ENCODE assay signal across 8 cellular contexts in the genomic region with DNA sequence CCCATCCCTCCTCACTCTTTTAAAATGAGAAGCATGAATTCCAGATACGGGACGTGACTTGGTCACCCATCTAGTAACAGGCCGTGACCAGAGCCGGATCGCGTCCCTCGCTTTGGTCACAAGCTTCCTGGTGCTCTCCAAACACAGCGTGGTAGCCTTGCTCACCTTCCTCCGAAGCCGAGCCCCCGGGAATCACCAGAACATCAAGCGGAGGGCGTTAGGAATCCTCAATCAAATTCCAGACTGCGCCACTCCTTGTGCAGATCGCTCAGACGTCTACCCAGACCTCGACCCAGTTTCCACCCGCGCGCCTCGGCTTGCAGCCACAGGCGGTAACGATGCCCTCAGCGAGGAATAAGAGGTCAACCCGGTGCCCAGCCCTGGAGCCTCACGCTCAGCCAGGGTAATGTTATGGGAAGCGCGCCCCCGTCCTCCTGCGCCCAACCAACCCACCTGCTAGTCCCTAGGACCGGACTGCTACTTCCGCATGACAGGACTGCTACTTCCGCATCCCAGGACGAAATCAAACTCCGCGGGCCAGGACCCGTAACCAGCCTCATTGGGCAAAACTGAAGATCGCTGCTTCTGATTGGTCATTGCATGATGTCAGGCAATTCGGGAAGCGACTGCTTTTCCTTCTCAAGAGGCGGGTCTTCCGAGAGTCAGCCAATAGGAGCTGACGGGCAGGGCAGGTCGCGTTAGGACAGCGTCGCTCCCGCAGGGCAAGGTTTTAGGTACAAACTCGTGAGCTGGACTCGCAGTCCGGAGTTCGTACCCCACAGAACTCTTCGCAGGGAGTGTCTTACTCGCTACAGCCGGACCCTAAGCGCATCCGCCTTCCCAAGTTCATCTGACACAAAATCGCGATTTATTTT. TPM values are rescaled to one million over a fixed set of nuclear protein-coding genes. Genes with fewer than 3 reads are reported as not detected.
DNase-seq lines count a peak whose midpoint lies in the region; ATAC-seq, FAIRE-seq and TF ChIP-seq lines count a peak whose summit lies in the region.

A gene (minus strand): TSS at position 501 of the 875 bp plus-strand sequence. CDS start 1,212 bp downstream, outside the sequence.

- DNase-seq in Caco-2 (peak; percentile 97 to 99), HTR-8/SVneo (ENCODE audit: insufficient read length, low spot score) (peak; percentile 98), NOMO-1 treated with DMSO at 0.1 percent for 48 hours (lab: John Stamatoyannopoulos, UW; ENCODE audit: unreplicated experiment) (peak; percentile 99), H1 (ENCODE audit: low read depth in 1 of 2, low spot score in 2 of 2) (peak; percentile 89 to 97), memory B cell (ENCODE audit: low spot score in 2 of 2) (peak; percentile 81 to 90)
- peak; percentile 87 for DNase-seq in stimulated activated CD8-positive, alpha-beta memory T cell treated with anti-CD3 and anti-CD28 coated beads, Interleukin-12 subunit alpha, Interleukin-12 subunit beta, amount 100 ng/mL, for 1 hour (ENCODE audit: low read depth)

- POLR2A ChIA-PET in Caco-2 (lab: Charles Lee) (interaction anchor here (0.5 to 4.7 kb wide), 9 partner anchors 9 to 752 kb away, joined by 3 to 64 read pairs (median 5); a partner anchor contains a TSS), H1 (lab: Charles Lee; ENCODE audit: partially characterized antibody) (interaction anchor here (0.7 to 11.1 kb wide), 14 partner anchors 9 to 753 kb away, joined by 3 to 115 read pairs (median 4); a partner anchor contains a TSS)
- POLR2A ChIA-PET in activated CD8-positive, alpha-beta memory T cell treated with anti-CD3 and anti-CD28 coated beads for 36 hours (lab: Charles Lee): interaction anchor here (3.9 kb wide), 1 partner anchor 39 kb away, joined by 39 read pairs; a partner anchor contains a TSS

- H3K4me2 ChIP-seq in H1 (ENCODE audit: insufficient read depth in 1 of 2, low read depth in 2 of 2, low read length in 2 of 2): peak within 1 kb of the TSS; percentile 86 to 95

- H3K4me1 Mint-ChIP-seq in Caco-2 (ENCODE audit: low read depth, unreplicated experiment) (peaks cover 23% of the 10 kb centered on the region), memory B cell (peaks cover 27% of the 10 kb centered on the region)

- peak; percentile 98 for ATAC-seq in GM21381 (IDR thresholded peaks at IDR 0.05; ENCODE audit: unreplicated experiment)
- ATAC-seq in memory B cell (ENCODE audit: low read depth): peak; percentile 94

- H3K27me3 ChIP-seq in Caco-2 (replicated peaks; ENCODE audit: control insufficient read depth, insufficient read depth, low read length): no peaks in the 10 kb centered on the region
- H3K27me3 ChIP-seq in H1 (replicated peaks in 1 of 4; ENCODE audit: control insufficient read depth in 3 of 4, extremely low read depth in 1 of 4, insufficient read depth in 3 of 4, low read length in 3 of 4): no peaks in the 10 kb centered on the region

- no peak within 1 kb of the TSS for H2BK120ac ChIP-seq in H1 (replicated peaks; ENCODE audit: low read depth, low read length)

- TF ChIP-seq RAD21 in H1 (IDR thresholded peaks at IDR 0.05 in 1 of 2, conservative IDR thresholded peaks at IDR 0.05 in 1 of 2; ENCODE audit: low read depth in 2 of 2, low read length in 2 of 2): no peak

- H3K4me3 ChIP-seq in Caco-2 (ENCODE audit: low read depth, low read length) (peak within 1 kb of the TSS; percentile 71), H1 (ENCODE audit: extremely low read depth in 1 of 4, insufficient read depth in 2 of 4, low read depth in 3 of 4, low read length in 4 of 4) (peak within 1 kb of the TSS; percentile 70 to 97 (median 82))

- H3K27ac Mint-ChIP-seq in Caco-2 (ENCODE audit: unreplicated experiment): peak within 1 kb of the TSS; percentile 98
- peak within 1 kb of the TSS; percentile 51 for H3K27ac Mint-ChIP-seq in memory B cell

- FAIRE-seq in HTR-8/SVneo (lab: Jason Lieb, UNC): peak; percentile 94
- peak; percentile 97 for FAIRE-seq in H1 (lab: Jason Lieb, UNC)

- peak within 1 kb of the TSS; percentile 88 for H4K8ac ChIP-seq in H1 (ENCODE audit: extremely low read depth, insufficient read depth, low read length)

- peak within 1 kb of the TSS; percentile 97 for H3K4me3 Mint-ChIP-seq in Caco-2 (ENCODE audit: unreplicated experiment)
- H3K4me3 Mint-ChIP-seq in memory B cell: peak within 1 kb of the TSS; percentile 98

- peaks cover 2% of the 10 kb centered on the region; the same call in 1 of the 2 replicates for H3K23me2 ChIP-seq in H1 (ENCODE audit: low read depth, low read length)

- no peak within 1 kb of the TSS for H3K23ac ChIP-seq in H1 (ENCODE audit: insufficient read length)

- peak within 1 kb of the TSS; percentile 8 for H4K5ac ChIP-seq in H1 (ENCODE audit: insufficient read length, low read depth, low read length)

- peak within 1 kb of the TSS; percentile 61 to 81 (median 66) for H3K9ac ChIP-seq in H1 (replicated peaks in 1 of 4; ENCODE audit: extremely low read depth in 1 of 4, low read depth in 3 of 4, low read length in 3 of 4)

- peak within 1 kb of the TSS; percentile 89 for H2AFZ ChIP-seq in H1 (ENCODE audit: low read length)

- H3K27ac ChIP-seq in H1 (ENCODE audit: low read depth, low read length): no peak within 1 kb of the TSS

- no peak within 1 kb of the TSS for H2AK5ac ChIP-seq in H1 (ENCODE audit: low read depth, low read length)

- H4K91ac ChIP-seq in H1 (replicated peaks; ENCODE audit: insufficient read length, low read length): no peak within 1 kb of the TSS

- no peaks in the 10 kb centered on the region for H4K20me1 ChIP-seq in H1 (replicated peaks in 1 of 2; ENCODE audit: control insufficient read depth in 1 of 2, insufficient read depth in 2 of 2, low read length in 2 of 2)

- H3K56ac ChIP-seq in H1 (replicated peaks; ENCODE audit: insufficient read length, low read depth, low read length): peak within 1 kb of the TSS; percentile 37

- no peak within 1 kb of the TSS for H3K14ac ChIP-seq in H1 (ENCODE audit: insufficient read length)

- H3K18ac ChIP-seq in H1 (ENCODE audit: extremely low read depth, low read length): no peak within 1 kb of the TSS; the same call in 1 of the 2 replicates

- peaks cover 0 to 6% of the 10 kb centered on the region in 2 experiments; a peak in 2 of 4 replicates for H3K79me2 ChIP-seq in H1 (ENCODE audit: control insufficient read depth in 1 of 2, insufficient read depth in 2 of 2, low read length in 2 of 2)

- H3K4ac ChIP-seq in H1 (replicated peaks; ENCODE audit: insufficient read length, low read depth, low read length): no peak within 1 kb of the TSS

- H3K79me1 ChIP-seq in H1 (ENCODE audit: low read depth, low read length): no peaks in the 10 kb centered on the region

- H3K9me3 ChIP-seq in Caco-2 (no peaks in the 10 kb centered on the region), H1 (ENCODE audit: insufficient read depth in 2 of 2, low read depth in 1 of 2, low read length in 1 of 2) (no peaks in the 10 kb centered on the region)

- H3K9me3 Mint-ChIP-seq in Caco-2 (ENCODE audit: unreplicated experiment): no peaks in the 10 kb centered on the region
- no peaks in the 10 kb centered on the region for H3K9me3 Mint-ChIP-seq in memory B cell

- intact Hi-C loops in Caco-2 (cut with micrococcal nuclease; ENCODE audit: unreplicated experiment): loop anchor here (1.0 to 2.0 kb wide), 3 partner anchors 39 to 301 kb away; a partner anchor contains a TSS

- 3% methylated on average over 56 of the region's 59 CpGs; no CpG with 5 or more reads in 1 of the 2 experiments for WGBS in H1 (ENCODE audit: extremely low coverage in 1 of 2, insufficient coverage in 1 of 2, insufficient read length in 1 of 2, insufficient replicate concordance in 2 of 2, low coverage in 1 of 2, low lambda C conversion rate in 2 of 2, missing lambda C conversion rate in 1 of 2), 2 experiments

- H3K4me1 ChIP-seq in Caco-2 (peaks cover 9% of the 10 kb centered on the region; the same call in 1 of the 2 replicates), H1 (replicated peaks in 1 of 4; ENCODE audit: control insufficient read depth in 3 of 4, insufficient read depth in 4 of 4, low read length in 3 of 4) (peaks cover 0 to 3% (median 0%) of the 10 kb centered on the region in 4 experiments; a peak in 2 of 7 replicates)

- H3K36me3 Mint-ChIP-seq in Caco-2 (ENCODE audit: insufficient read depth, unreplicated experiment): peaks cover 50% of the 10 kb centered on the region
- H3K36me3 Mint-ChIP-seq in memory B cell: no peaks in the 10 kb centered on the region

- H2BK15ac ChIP-seq in H1 (ENCODE audit: low read length): no peak within 1 kb of the TSS

- H2BK5ac ChIP-seq in H1 (ENCODE audit: low read depth, low read length): peak within 1 kb of the TSS; percentile 14; the same call in 1 of the 2 replicates

- BruUV-seq in Caco-2 (replicated peaks; lab: Mats Ljungman, UMichigan): TSS peak; percentile 46

- CTCF ChIA-PET in Caco-2 (lab: Charles Lee) (interaction anchor here (0.6 to 1.1 kb wide), 4 partner anchors 38 to 301 kb away, joined by 3 to 5 read pairs (median 4); a partner anchor contains a TSS), H1 (lab: Charles Lee; ENCODE audit: partially characterized antibody) (interaction anchor here (0.9 to 2.5 kb wide), 6 partner anchors 13 to 300 kb away, joined by 3 to 8 read pairs (median 4); a partner anchor contains a TSS)
- CTCF ChIA-PET in activated CD8-positive, alpha-beta memory T cell treated with anti-CD3 and anti-CD28 coated beads for 36 hours (lab: Charles Lee): interaction anchor here (0.6 to 1.2 kb wide), 4 partner anchors 13 to 40 kb away, joined by 4 to 7 read pairs (median 6); a partner anchor contains a TSS

- H3K36me3 ChIP-seq in Caco-2 (ENCODE audit: control insufficient read depth, insufficient read depth, low read length): no peaks in the 10 kb centered on the region
- H3K36me3 ChIP-seq in H1 (ENCODE audit: control insufficient read depth in 2 of 4, insufficient read depth in 4 of 4, low read length in 3 of 4): no peaks in the 10 kb centered on the region; a peak in 1 of 8 replicates

- no peak within 1 kb of the TSS for H2BK20ac ChIP-seq in H1 (ENCODE audit: low read length)

- peak in 1 of 2 experiments; percentile 16; a peak in 1 of 3 replicates for TF ChIP-seq EP300 in H1 (IDR thresholded peaks at IDR 0.05; ENCODE audit: borderline replicate concordance in 1 of 2, low read depth in 2 of 2, low read length in 2 of 2)

- no peaks in the 10 kb centered on the region for H3K27me3 Mint-ChIP-seq in Caco-2 (ENCODE audit: insufficient read depth, unreplicated experiment)
- no peaks in the 10 kb centered on the region for H3K27me3 Mint-ChIP-seq in memory B cell

- peak; percentile 31 to 60 for TF ChIP-seq POLR2A in H1 (IDR thresholded peaks at IDR 0.05; ENCODE audit: control extremely low read depth in 1 of 2, low read depth in 2 of 2, low read length in 2 of 2)

- TF ChIP-seq CTCF in Caco-2 (IDR thresholded peaks at IDR 0.05; ENCODE audit: insufficient read depth in 1 of 2, low read depth in 1 of 2, low read length in 1 of 2, severe bottlenecking in 1 of 2, unreplicated experiment in 1 of 2): no peak
- peak in 1 of 3 experiments; percentile 1; a peak in 1 of 4 replicates for TF ChIP-seq CTCF in H1 (IDR thresholded peaks at IDR 0.05; ENCODE audit: control extremely low read depth in 1 of 3, insufficient read depth in 1 of 3, low read depth in 1 of 3, low read length in 3 of 3)

- H2BK12ac ChIP-seq in H1 (ENCODE audit: low read depth, low read length): no peak within 1 kb of the TSS

RNA-seq across cellular contexts. Expression of the gene that starts here (rescaled TPM):
- total RNA-seq in Caco-2 (2022): 15.1 and 18.5 TPM in 2 replicates
- total RNA-seq in activated CD8-positive, alpha-beta memory T cell treated with anti-CD3 and anti-CD28 coated beads for 36 hours: 10 to 100 TPM; 23.2 to 24.3 TPM
- 8.2 and 8.5 TPM in 2 replicates for total RNA-seq in H1 (2021; fragmentation: NEBNext Ultra II Directional; extraction: Animal tissue kit (Norgen Biotek cat#: 25700))
- polyA plus RNA-seq in H1 (2011; rRNA removed): 10.7 and 11.1 TPM in 2 replicates
- 12.5 TPM for polyA plus RNA-seq in H1 (2011; cell fraction: cytosol; rRNA removed)
- polyA plus RNA-seq in H1 (2011; cell fraction: nucleus; rRNA removed): 13.7 TPM
- 8.4 to 10.8 TPM (median 9.0 TPM) in 4 replicates for polyA plus RNA-seq in H1 (2012, experiment 1 of 2)
- 3.9 TPM for polyA plus RNA-seq in H1 (2012, experiment 2 of 2)
- polyA plus RNA-seq in H1 (2013, experiment 1 of 2): 12.8 TPM
- 12.1 TPM for polyA plus RNA-seq in H1 (2013, experiment 2 of 2)
- polyA minus RNA-seq in H1 (2011; rRNA and poly(A)+ RNA removed): 8.9 and 11.5 TPM in 2 replicates
- polyA minus RNA-seq in H1 (2011; cell fraction: cytosol; rRNA and poly(A)+ RNA removed): 4.8 TPM
- polyA minus RNA-seq in H1 (2011; cell fraction: nucleus; rRNA and poly(A)+ RNA removed): 14.3 TPM
